33 cellular contexts compared by ENCODE assay signal in the genomic region with DNA sequence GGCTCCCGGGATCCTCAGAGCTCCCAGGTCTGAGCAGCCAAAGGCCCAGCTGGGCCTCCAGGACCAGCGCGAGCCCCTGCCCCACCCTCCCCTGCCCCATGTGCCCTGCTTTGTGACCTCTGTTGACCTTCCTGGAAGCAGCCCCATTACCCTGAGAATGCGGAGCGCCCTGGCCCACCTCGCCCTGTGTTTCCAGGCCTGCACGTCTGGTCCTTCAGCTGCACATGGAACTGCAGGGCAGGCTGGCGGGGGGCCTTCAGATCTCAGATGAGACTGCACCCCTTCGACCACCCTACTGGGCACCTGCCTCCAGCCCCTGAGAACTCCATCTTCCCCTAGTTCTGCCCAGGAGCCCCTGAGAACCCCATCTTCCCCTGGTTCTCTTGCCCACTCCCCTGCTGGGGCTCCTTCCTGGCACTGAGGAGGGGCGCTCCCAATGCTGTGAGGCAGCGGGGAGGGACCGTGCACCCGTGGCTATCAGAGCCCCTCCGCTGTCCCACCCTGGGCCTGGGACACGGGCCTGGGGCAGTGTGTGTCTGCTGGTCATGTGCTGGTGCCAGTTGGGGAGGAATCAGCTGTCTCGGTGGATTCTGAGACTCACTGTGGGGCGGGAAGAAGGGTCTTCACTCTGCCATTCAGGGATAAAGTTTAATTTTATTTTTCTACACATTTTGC.
"Had no signal": no experiment of that assay in that cellular context is flagged by ENCODE, and none has a peak within 500 bp of the region (broad histone marks: within the 10 kb centered on the region; RNA-seq: fewer than 3 reads in every experiment).

No MANE protein-coding gene starts in this region.

- H3K27me3 ChIP-seq: ascending aorta, breast epithelium, cardiac muscle cell, dorsolateral prefrontal cortex had no signal

- H3K9me3 ChIP-seq: ascending aorta, breast epithelium had no signal

- DNase-seq: activated B cell treated with CpG ODN at 0.5 μM for 24 hours; activated CD4-positive, alpha-beta T cell treated with anti-CD3 and anti-CD28 coated beads for 48 hours; activated CD4-positive, alpha-beta T cell treated with anti-CD3 and anti-CD28 coated beads, Interleukin-2, amount 50 U/mL, for 1 hour; activated CD4-positive, alpha-beta T cell treated with anti-CD3 and anti-CD28 coated beads, Interleukin-2, amount 50 U/mL, for 48 hours; activated CD8-positive, alpha-beta memory T cell treated with anti-CD3 and anti-CD28 coated beads, Interleukin-2, amount 50 U/mL, for 48 hours; activated gamma-delta T cell; activated naive CD4-positive, alpha-beta T cell; activated naive CD4-positive, alpha-beta T cell treated with anti-CD3 and anti-CD28 coated beads, Interleukin-2, amount 10 ng/mL, durations not matched to agents 7 days and 5 days; activated naive CD8-positive, alpha-beta T cell treated with anti-CD3 and anti-CD28 coated beads, Interleukin-2, amount 10 ng/mL, durations not matched to agents 7 days and 5 days; activated T-cell treated with anti-CD3 and anti-CD28 coated beads for 4 hours; activated T-cell treated with anti-CD3 and anti-CD28 coated beads, Interleukin-2, amount 50 U/mL, for 24 hours; activated T-cell treated with anti-CD3 and anti-CD28 coated beads, Interleukin-2, amount 50 U/mL, for 72 hours; central memory CD4-positive, alpha-beta T cell; cerebellar nuclear complex; dorsolateral prefrontal cortex; effector memory CD4-positive, alpha-beta T cell; endodermal cell; foreskin fibroblast; head of caudate nucleus; T-cell; T1000; WERI-Rb-1 had no signal

- H3K4me1 ChIP-seq: ascending aorta, breast epithelium had no signal

- H3K27ac Mint-ChIP-seq: activated B cell treated with CpG ODN at 0.5 μM for 24 hours; activated naive CD4-positive, alpha-beta T cell treated with anti-CD3 and anti-CD28 coated beads, Interleukin-2, amount 10 ng/mL, durations not matched to agents 7 days and 5 days; activated naive CD4-positive, alpha-beta T cell treated with anti-CD3 and anti-CD28 coated beads, Interleukin-2, amount 50 U/mL, for 72 hours; activated naive CD8-positive, alpha-beta T cell treated with anti-CD3 and anti-CD28 coated beads, Interleukin-2, amount 10 ng/mL, durations not matched to agents 7 days and 5 days; activated T-cell treated with anti-CD3 and anti-CD28 coated beads, Interleukin-2, amount 50 U/mL, for 24 hours; activated T-cell treated with anti-CD3 and anti-CD28 coated beads, Interleukin-2, amount 50 U/mL, for 72 hours; dendritic cell treated with granulocyte-macrophage colony-stimulating factor and Interleukin-4, amounts not matched to agents 40 ng/mL and 50 ng/mL, for 4 days; endodermal cell; T-cell; T-helper 1 cell treated with Interleukin-12 subunit alpha and Interleukin-12 subunit beta and Interleukin-4 antibody, amounts not matched to agents 30 μg/mL and 1 μg/mL, for 36 hours; T-helper 2 cell treated with Interferon-gamma antibody and Interleukin-4, amounts not matched to agents 5 μg/mL and 100 μg/mL, for 36 hours had no signal

- FAIRE-seq: frontal cortex had no signal

- ATAC-seq: activated CD4-positive, CD25-positive, alpha-beta regulatory T cell treated with anti-CD3 and anti-CD28 coated beads, Interleukin-2, amount 50 U/mL, for 24 hours; activated naive CD4-positive, alpha-beta T cell treated with anti-CD3 and anti-CD28 coated beads, Interleukin-2, amount 50 U/mL, for 72 hours; activated T-cell treated with anti-CD3 and anti-CD28 coated beads, Interleukin-2, amount 50 U/mL, for 72 hours; T-cell had no signal

- H3K4me3 ChIP-seq: ascending aorta, breast epithelium, cardiac muscle cell, coronary artery, dorsolateral prefrontal cortex had no signal

- H3K9me3 Mint-ChIP-seq: activated B cell treated with CpG ODN at 0.5 μM for 24 hours; activated naive CD4-positive, alpha-beta T cell treated with anti-CD3 and anti-CD28 coated beads, Interleukin-2, amount 10 ng/mL, durations not matched to agents 7 days and 5 days; activated naive CD4-positive, alpha-beta T cell treated with anti-CD3 and anti-CD28 coated beads, Interleukin-2, amount 50 U/mL, for 72 hours; activated naive CD8-positive, alpha-beta T cell treated with anti-CD3 and anti-CD28 coated beads, Interleukin-2, amount 10 ng/mL, durations not matched to agents 7 days and 5 days; activated T-cell treated with anti-CD3 and anti-CD28 coated beads, Interleukin-2, amount 50 U/mL, for 24 hours; activated T-cell treated with anti-CD3 and anti-CD28 coated beads, Interleukin-2, amount 50 U/mL, for 72 hours; brain; dendritic cell treated with granulocyte-macrophage colony-stimulating factor and Interleukin-4, amounts not matched to agents 40 ng/mL and 50 ng/mL, for 4 days; endodermal cell; T-cell; T-helper 1 cell treated with Interleukin-12 subunit alpha and Interleukin-12 subunit beta and Interleukin-4 antibody, amounts not matched to agents 30 μg/mL and 1 μg/mL, for 36 hours; T-helper 2 cell treated with Interferon-gamma antibody and Interleukin-4, amounts not matched to agents 5 μg/mL and 100 μg/mL, for 36 hours had no signal

- H3K27ac ChIP-seq: ascending aorta, breast epithelium, cardiac muscle cell, coronary artery, dorsolateral prefrontal cortex, WERI-Rb-1 had no signal

- H3K27me3 Mint-ChIP-seq: activated B cell treated with CpG ODN at 0.5 μM for 24 hours; activated naive CD8-positive, alpha-beta T cell treated with anti-CD3 and anti-CD28 coated beads, Interleukin-2, amount 10 ng/mL, durations not matched to agents 7 days and 5 days; activated T-cell treated with anti-CD3 and anti-CD28 coated beads, Interleukin-2, amount 50 U/mL, for 24 hours; brain; T-cell had no signal

- H3K4me3 Mint-ChIP-seq: activated B cell treated with CpG ODN at 0.5 μM for 24 hours; activated naive CD4-positive, alpha-beta T cell treated with anti-CD3 and anti-CD28 coated beads, Interleukin-2, amount 10 ng/mL, durations not matched to agents 7 days and 5 days; activated naive CD8-positive, alpha-beta T cell treated with anti-CD3 and anti-CD28 coated beads, Interleukin-2, amount 10 ng/mL, durations not matched to agents 7 days and 5 days; activated T-cell treated with anti-CD3 and anti-CD28 coated beads, Interleukin-2, amount 50 U/mL, for 24 hours; activated T-cell treated with anti-CD3 and anti-CD28 coated beads, Interleukin-2, amount 50 U/mL, for 72 hours; brain; dendritic cell treated with granulocyte-macrophage colony-stimulating factor and Interleukin-4, amounts not matched to agents 40 ng/mL and 50 ng/mL, for 4 days; endodermal cell; T-cell; T-helper 1 cell treated with Interleukin-12 subunit alpha and Interleukin-12 subunit beta and Interleukin-4 antibody, amounts not matched to agents 30 μg/mL and 1 μg/mL, for 36 hours; T-helper 2 cell treated with Interferon-gamma antibody and Interleukin-4, amounts not matched to agents 5 μg/mL and 100 μg/mL, for 36 hours had no signal

- H3K4me1 Mint-ChIP-seq: activated naive CD4-positive, alpha-beta T cell treated with anti-CD3 and anti-CD28 coated beads, Interleukin-2, amount 10 ng/mL, durations not matched to agents 7 days and 5 days; activated naive CD8-positive, alpha-beta T cell treated with anti-CD3 and anti-CD28 coated beads, Interleukin-2, amount 10 ng/mL, durations not matched to agents 7 days and 5 days; brain; endodermal cell; T-cell had no signal

- H3K36me3 ChIP-seq: breast epithelium had no signal
